ENCODE assay signal across 1 cellular context in the genomic region with DNA sequence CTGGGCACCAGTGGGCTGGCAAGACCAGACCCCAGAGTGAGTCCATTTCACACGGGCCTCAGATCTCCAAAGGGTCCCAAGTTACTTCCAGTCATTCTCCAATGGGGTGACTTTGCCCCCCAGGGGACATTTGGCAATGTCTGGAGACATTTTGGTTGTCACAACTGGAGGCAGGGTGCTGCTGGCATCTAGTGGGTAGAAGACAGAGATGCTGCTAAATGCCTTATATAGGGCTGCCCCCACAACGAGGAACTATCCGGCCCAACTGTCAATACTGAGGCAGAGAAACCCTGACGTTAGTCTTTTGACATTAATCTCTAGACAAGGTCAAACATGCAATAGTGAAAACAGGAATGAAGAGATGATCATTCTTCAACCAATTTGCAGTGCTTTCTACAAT.
TF ChIP-seq lines count a peak whose summit lies in the region.

No MANE protein-coding gene starts in this region.

TF ChIP-seq in GM12878, 131 proteins besides CTCF, POLR2A, EP300 and RAD21:
- TF ChIP-seq, protein P1, sequence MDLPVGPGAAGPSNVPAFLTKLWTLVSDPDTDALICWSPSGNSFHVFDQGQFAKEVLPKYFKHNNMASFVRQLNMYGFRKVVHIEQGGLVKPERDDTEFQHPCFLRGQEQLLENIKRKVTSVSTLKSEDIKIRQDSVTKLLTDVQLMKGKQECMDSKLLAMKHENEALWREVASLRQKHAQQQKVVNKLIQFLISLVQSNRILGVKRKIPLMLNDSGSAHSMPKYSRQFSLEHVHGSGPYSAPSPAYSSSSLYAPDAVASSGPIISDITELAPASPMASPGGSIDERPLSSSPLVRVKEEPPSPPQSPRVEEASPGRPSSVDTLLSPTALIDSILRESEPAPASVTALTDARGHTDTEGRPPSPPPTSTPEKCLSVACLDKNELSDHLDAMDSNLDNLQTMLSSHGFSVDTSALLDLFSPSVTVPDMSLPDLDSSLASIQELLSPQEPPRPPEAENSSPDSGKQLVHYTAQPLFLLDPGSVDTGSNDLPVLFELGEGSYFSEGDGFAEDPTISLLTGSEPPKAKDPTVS (IDR thresholded peaks at IDR 0.05; ENCODE audit: low read depth, low read length): no peak
- TF ChIP-seq MYB (IDR thresholded peaks at IDR 0.05; ENCODE audit: borderline replicate concordance, low read depth, low read length) (no peak), SP1 (IDR thresholded peaks at IDR 0.05; ENCODE audit: low read depth, low read length) (no peak), PAX8 (IDR thresholded peaks at IDR 0.05) (no peak), CHD4 (IDR thresholded peaks at IDR 0.05) (no peak), TAF1 (IDR thresholded peaks at IDR 0.05; ENCODE audit: borderline replicate concordance, low read depth, low read length) (no peak)
- TF ChIP-seq, protein P2, sequence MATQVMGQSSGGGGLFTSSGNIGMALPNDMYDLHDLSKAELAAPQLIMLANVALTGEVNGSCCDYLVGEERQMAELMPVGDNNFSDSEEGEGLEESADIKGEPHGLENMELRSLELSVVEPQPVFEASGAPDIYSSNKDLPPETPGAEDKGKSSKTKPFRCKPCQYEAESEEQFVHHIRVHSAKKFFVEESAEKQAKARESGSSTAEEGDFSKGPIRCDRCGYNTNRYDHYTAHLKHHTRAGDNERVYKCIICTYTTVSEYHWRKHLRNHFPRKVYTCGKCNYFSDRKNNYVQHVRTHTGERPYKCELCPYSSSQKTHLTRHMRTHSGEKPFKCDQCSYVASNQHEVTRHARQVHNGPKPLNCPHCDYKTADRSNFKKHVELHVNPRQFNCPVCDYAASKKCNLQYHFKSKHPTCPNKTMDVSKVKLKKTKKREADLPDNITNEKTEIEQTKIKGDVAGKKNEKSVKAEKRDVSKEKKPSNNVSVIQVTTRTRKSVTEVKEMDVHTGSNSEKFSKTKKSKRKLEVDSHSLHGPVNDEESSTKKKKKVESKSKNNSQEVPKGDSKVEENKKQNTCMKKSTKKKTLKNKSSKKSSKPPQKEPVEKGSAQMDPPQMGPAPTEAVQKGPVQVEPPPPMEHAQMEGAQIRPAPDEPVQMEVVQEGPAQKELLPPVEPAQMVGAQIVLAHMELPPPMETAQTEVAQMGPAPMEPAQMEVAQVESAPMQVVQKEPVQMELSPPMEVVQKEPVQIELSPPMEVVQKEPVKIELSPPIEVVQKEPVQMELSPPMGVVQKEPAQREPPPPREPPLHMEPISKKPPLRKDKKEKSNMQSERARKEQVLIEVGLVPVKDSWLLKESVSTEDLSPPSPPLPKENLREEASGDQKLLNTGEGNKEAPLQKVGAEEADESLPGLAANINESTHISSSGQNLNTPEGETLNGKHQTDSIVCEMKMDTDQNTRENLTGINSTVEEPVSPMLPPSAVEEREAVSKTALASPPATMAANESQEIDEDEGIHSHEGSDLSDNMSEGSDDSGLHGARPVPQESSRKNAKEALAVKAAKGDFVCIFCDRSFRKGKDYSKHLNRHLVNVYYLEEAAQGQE (IDR thresholded peaks at IDR 0.05; ENCODE audit: low read depth, low read length): no peak
- TF ChIP-seq, protein P3, sequence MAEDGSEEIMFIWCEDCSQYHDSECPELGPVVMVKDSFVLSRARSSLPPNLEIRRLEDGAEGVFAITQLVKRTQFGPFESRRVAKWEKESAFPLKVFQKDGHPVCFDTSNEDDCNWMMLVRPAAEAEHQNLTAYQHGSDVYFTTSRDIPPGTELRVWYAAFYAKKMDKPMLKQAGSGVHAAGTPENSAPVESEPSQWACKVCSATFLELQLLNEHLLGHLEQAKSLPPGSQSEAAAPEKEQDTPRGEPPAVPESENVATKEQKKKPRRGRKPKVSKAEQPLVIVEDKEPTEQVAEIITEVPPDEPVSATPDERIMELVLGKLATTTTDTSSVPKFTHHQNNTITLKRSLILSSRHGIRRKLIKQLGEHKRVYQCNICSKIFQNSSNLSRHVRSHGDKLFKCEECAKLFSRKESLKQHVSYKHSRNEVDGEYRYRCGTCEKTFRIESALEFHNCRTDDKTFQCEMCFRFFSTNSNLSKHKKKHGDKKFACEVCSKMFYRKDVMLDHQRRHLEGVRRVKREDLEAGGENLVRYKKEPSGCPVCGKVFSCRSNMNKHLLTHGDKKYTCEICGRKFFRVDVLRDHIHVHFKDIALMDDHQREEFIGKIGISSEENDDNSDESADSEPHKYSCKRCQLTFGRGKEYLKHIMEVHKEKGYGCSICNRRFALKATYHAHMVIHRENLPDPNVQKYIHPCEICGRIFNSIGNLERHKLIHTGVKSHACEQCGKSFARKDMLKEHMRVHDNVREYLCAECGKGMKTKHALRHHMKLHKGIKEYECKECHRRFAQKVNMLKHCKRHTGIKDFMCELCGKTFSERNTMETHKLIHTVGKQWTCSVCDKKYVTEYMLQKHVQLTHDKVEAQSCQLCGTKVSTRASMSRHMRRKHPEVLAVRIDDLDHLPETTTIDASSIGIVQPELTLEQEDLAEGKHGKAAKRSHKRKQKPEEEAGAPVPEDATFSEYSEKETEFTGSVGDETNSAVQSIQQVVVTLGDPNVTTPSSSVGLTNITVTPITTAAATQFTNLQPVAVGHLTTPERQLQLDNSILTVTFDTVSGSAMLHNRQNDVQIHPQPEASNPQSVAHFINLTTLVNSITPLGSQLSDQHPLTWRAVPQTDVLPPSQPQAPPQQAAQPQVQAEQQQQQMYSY (CRISPR knock-in tag; IDR thresholded peaks at IDR 0.05): no peak
- TF ChIP-seq, protein P4, sequence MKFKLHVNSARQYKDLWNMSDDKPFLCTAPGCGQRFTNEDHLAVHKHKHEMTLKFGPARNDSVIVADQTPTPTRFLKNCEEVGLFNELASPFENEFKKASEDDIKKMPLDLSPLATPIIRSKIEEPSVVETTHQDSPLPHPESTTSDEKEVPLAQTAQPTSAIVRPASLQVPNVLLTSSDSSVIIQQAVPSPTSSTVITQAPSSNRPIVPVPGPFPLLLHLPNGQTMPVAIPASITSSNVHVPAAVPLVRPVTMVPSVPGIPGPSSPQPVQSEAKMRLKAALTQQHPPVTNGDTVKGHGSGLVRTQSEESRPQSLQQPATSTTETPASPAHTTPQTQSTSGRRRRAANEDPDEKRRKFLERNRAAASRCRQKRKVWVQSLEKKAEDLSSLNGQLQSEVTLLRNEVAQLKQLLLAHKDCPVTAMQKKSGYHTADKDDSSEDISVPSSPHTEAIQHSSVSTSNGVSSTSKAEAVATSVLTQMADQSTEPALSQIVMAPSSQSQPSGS (IDR thresholded peaks at IDR 0.05; ENCODE audit: low read length): no peak
- TF ChIP-seq, protein P5, sequence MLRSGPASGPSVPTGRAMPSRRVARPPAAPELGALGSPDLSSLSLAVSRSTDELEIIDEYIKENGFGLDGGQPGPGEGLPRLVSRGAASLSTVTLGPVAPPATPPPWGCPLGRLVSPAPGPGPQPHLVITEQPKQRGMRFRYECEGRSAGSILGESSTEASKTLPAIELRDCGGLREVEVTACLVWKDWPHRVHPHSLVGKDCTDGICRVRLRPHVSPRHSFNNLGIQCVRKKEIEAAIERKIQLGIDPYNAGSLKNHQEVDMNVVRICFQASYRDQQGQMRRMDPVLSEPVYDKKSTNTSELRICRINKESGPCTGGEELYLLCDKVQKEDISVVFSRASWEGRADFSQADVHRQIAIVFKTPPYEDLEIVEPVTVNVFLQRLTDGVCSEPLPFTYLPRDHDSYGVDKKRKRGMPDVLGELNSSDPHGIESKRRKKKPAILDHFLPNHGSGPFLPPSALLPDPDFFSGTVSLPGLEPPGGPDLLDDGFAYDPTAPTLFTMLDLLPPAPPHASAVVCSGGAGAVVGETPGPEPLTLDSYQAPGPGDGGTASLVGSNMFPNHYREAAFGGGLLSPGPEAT (IDR thresholded peaks at IDR 0.05; ENCODE audit: low read depth): no peak
